ENCODE assay signal across 2 cellular contexts in genomic region chr7:83976302-83976701, GRCh38.
A peak's percentile ranks its signal among the peaks of the same experiment; 100 is the strongest.
TF ChIP-seq lines count a peak whose summit lies in the region.

No MANE protein-coding gene starts in this region.

TF ChIP-seq in K562, 482 proteins besides CTCF, POLR2A, EP300 and RAD21 (continued from another document):
- peak; percentile 59; the same call in 1 of the 2 replicates for TF ChIP-seq ARID2 (IDR thresholded peaks at IDR 0.05)
- no peak for TF ChIP-seq SRSF3 (IDR thresholded peaks at IDR 0.05; ENCODE audit: insufficient read depth, low read length)
- no peak for TF ChIP-seq EGR1 (conservative IDR thresholded peaks at IDR 0.05)

TF ChIP-seq in HepG2, 621 proteins besides CTCF, POLR2A, EP300 and RAD21 (continued from another document):
- TF ChIP-seq FOXP4 (CRISPR knock-in tag; IDR thresholded peaks at IDR 0.05) = no peak
- no peak for TF ChIP-seq NPAS2 (CRISPR knock-in tag; IDR thresholded peaks at IDR 0.05; ENCODE audit: borderline replicate concordance)
- 0 out of 2 replicates have a peak, but pooled peaks have one; percentile 14 for TF ChIP-seq RXRB (CRISPR knock-in tag; IDR thresholded peaks at IDR 0.05; ENCODE audit: borderline replicate concordance)
- no peak for TF ChIP-seq ZNF746 (CRISPR knock-in tag; IDR thresholded peaks at IDR 0.05)
- no peak for TF ChIP-seq ZNF446 (CRISPR knock-in tag; IDR thresholded peaks at IDR 0.05)
- no peak for TF ChIP-seq CCAR2 (optimal IDR thresholded peaks at IDR 0.05; ENCODE audit: low read depth, low read length)
- TF ChIP-seq ZNF333 (CRISPR knock-in tag; IDR thresholded peaks at IDR 0.05; ENCODE audit: borderline replicate concordance) = no peak
- no peak for TF ChIP-seq PCBP1 (IDR thresholded peaks at IDR 0.05; ENCODE audit: borderline replicate concordance, low read depth, low read length)
- TF ChIP-seq YY1 (IDR thresholded peaks at IDR 0.05; ENCODE audit: insufficient read depth, insufficient replicate concordance, low read depth, low read length) = peak; percentile 43
